8 cellular contexts compared by ENCODE assay signal in the genomic region with DNA sequence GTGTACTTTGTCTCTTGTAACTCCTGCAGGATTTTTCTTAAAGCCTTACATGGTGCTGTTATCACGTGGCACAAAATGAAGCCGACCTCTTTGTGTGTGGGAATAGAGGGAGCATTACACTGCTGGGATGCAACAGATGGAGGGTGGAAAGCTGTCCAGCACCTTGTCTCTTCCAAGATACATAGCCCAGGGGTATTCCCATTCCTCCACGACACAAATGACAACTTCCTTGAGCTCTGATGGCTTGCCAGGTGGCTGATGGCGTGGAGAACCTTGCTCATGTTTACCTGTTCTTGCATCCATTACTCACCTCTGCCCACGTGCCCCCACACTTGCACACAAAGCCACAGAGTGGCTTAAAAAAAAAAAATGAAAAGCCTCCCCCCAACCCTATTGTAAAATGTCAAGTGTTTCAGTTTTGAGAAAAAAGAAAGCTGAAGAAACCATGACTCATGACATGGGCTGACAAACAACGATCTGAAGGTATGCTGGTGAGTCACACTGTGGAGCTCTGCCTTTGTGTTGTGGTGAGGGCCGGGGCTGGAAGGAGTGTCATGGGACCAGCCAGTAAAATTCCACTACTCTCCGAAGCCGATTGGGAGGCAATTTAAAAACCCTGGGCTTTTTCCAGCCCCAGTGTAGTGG. TPM values are rescaled to one million over a fixed set of nuclear protein-coding genes. Genes with fewer than 3 reads are reported as not detected.
DNase-seq lines count a peak whose midpoint lies in the region; ATAC-seq and TF ChIP-seq lines count a peak whose summit lies in the region.

No MANE protein-coding gene starts in this region.

- H3K27ac ChIP-seq in HL-60 (replicated peaks) (peak overlapping the region; percentile 75), Peyer's patch (peak overlapping the region; percentile 79 to 89 (median 87)), subcutaneous abdominal adipose tissue (ENCODE audit: low read depth, low read length) (peak overlapping the region; percentile 53)

- peak overlapping the region in 1 of 5 donors; percentile 13 for H3K9ac ChIP-seq in subcutaneous abdominal adipose tissue (ENCODE audit: low read length in 5 of 5)

- H3K27me3 Mint-ChIP-seq in activated T-helper 17 cell treated with anti-CD3 and anti-CD28 coated beads, Interleukin-2, amount 50 U/mL, for 72 hours, result no peaks in the 10 kb centered on the region

- H3K27me3 ChIP-seq in HL-60 (ENCODE audit: insufficient read depth, poor library complexity, severe bottlenecking) (no peaks in the 10 kb centered on the region), Peyer's patch (no peaks in the 10 kb centered on the region), neuron (ENCODE audit: insufficient read depth, low read length) (no peaks in the 10 kb centered on the region), subcutaneous abdominal adipose tissue (ENCODE audit: control insufficient read depth in 5 of 5, insufficient read depth in 4 of 5, low read length in 5 of 5) (no peaks in the 10 kb centered on the region)

- H3K36me3 ChIP-seq in Peyer's patch, result no peaks in the 10 kb centered on the region
- H3K36me3 ChIP-seq in neuron (ENCODE audit: insufficient read depth, low read length), result no peaks in the 10 kb centered on the region
- no peaks in the 10 kb centered on the region for H3K36me3 ChIP-seq in subcutaneous abdominal adipose tissue (ENCODE audit: control insufficient read depth in 5 of 5, insufficient read depth in 5 of 5, low read length in 5 of 5)

- peak overlapping the region; percentile 99 for H3K27ac Mint-ChIP-seq in activated T-helper 17 cell treated with anti-CD3 and anti-CD28 coated beads, Interleukin-2, amount 50 U/mL, for 72 hours

- H3K4me3 ChIP-seq in HL-60 (replicated peaks; ENCODE audit: insufficient read depth, low read length) (no peak overlapping the region), Peyer's patch (peak overlapping the region; percentile 19 to 33 (median 24)), neuron (ENCODE audit: low read length) (peak overlapping the region; percentile 36), subcutaneous abdominal adipose tissue (ENCODE audit: low read depth in 1 of 5, low read length in 5 of 5) (peak overlapping the region in 3 of 5 donors; percentile 4 to 32 (median 17))

- peak; percentile 31 for ATAC-seq in GM19468 (IDR thresholded peaks at IDR 0.05; ENCODE audit: extremely low read depth, unreplicated experiment)
- ATAC-seq in activated T-helper 17 cell treated with anti-CD3 and anti-CD28 coated beads, Interleukin-2, amount 50 U/mL, for 72 hours (replicated peaks), result peak; percentile 68

- no peak for TF ChIP-seq POLR2A in Peyer's patch (IDR thresholded peaks at IDR 0.05)

- no peak for TF ChIP-seq CTCF in HL-60 (IDR thresholded peaks at IDR 0.05; ENCODE audit: insufficient read depth, low read length)
- no peak for TF ChIP-seq CTCF in Peyer's patch (IDR thresholded peaks at IDR 0.05)

- peak overlapping the region; percentile 41 for H2AFZ ChIP-seq in neuron (ENCODE audit: low read depth, low read length)

- H3K9me3 Mint-ChIP-seq in activated T-helper 17 cell treated with anti-CD3 and anti-CD28 coated beads, Interleukin-2, amount 50 U/mL, for 72 hours, result peaks cover 6% of the 10 kb centered on the region

- H3K9me3 ChIP-seq in Peyer's patch, result no peaks in the 10 kb centered on the region
- no peaks in the 10 kb centered on the region for H3K9me3 ChIP-seq in neuron (ENCODE audit: low read length)
- no peaks in the 10 kb centered on the region for H3K9me3 ChIP-seq in subcutaneous abdominal adipose tissue (ENCODE audit: control insufficient read depth in 5 of 5, low read length in 5 of 5)

- H3K4me3 Mint-ChIP-seq in activated T-helper 17 cell treated with anti-CD3 and anti-CD28 coated beads, Interleukin-2, amount 50 U/mL, for 72 hours, result peak overlapping the region; percentile 97

- DNase-seq in CD1c-positive myeloid dendritic cell (ENCODE audit: extremely low spot score), result peak; percentile 89
- DNase-seq in HL-60 (ENCODE audit: low read depth in 1 of 2, low spot score in 1 of 2), result peak; percentile 63 to 70
- peak; percentile 73 to 92 (median 79) for DNase-seq in Peyer's patch
- DNase-seq in fibroblast of peridontal ligament (ENCODE audit: extremely low read depth), result peak; percentile 96

- H3K36me3 Mint-ChIP-seq in activated T-helper 17 cell treated with anti-CD3 and anti-CD28 coated beads, Interleukin-2, amount 50 U/mL, for 72 hours (ENCODE audit: low read depth), result peaks cover 87% of the 10 kb centered on the region

- H3K4me1 Mint-ChIP-seq in activated T-helper 17 cell treated with anti-CD3 and anti-CD28 coated beads, Interleukin-2, amount 50 U/mL, for 72 hours, result peaks cover 54% of the 10 kb centered on the region

- peaks cover 0 to 26% (median 14%) of the 10 kb centered on the region in 4 donors for H3K4me1 ChIP-seq in Peyer's patch
- peaks cover 24% of the 10 kb centered on the region for H3K4me1 ChIP-seq in neuron (ENCODE audit: insufficient read depth, low read length)
- peaks cover 0 to 23% (median 17%) of the 10 kb centered on the region in 5 donors for H3K4me1 ChIP-seq in subcutaneous abdominal adipose tissue (ENCODE audit: control insufficient read depth in 5 of 5, insufficient read depth in 5 of 5, low read length in 5 of 5)

RNA-seq across cellular contexts. Expression of a gene that starts 32.0 kb away (rescaled TPM):
- total RNA-seq in Peyer's patch, result 100 to 1,000 TPM; 178 to 291 (median 203) TPM
- 100 to 1,000 TPM; 203 to 227 TPM for total RNA-seq in activated T-helper 17 cell treated with anti-CD3 and anti-CD28 coated beads, Interleukin-2, amount 50 U/mL, for 72 hours
